In the genomic region with DNA sequence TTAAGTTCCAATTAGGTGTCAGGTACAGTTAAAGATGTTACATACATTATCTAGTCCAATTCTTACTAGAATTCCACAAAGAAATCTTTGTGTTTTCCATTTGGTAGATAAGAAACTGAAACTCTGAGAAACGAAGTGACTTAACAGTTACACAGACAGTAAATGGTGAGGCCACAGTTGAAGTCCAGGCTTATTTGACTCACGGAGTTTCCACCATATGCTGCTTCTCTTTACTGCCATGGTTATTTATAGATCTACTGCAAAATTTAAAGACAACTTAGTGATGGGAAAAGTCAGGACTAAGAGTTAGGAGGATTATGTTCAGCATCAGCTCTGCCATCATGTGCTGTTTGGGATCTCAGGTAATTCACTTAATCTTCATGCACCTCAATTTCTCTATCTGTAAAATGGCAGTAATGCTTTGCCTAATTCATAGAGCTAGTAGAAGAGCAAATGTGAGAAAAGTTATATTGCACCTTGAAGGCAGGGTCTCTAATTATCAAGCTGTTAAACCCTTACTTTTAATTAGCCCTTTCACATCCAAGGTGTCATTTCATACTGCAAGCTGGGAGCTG, we compare ENCODE assay signal across 15 cellular contexts. TPM values are rescaled to one million over a fixed set of nuclear protein-coding genes. Genes with fewer than 3 reads are reported as not detected.
DNase-seq lines count a peak whose midpoint lies in the region; ATAC-seq and TF ChIP-seq lines count a peak whose summit lies in the region.
"Had no signal": no experiment of that assay in that cellular context is flagged by ENCODE, and none has a peak within 500 bp of the region (broad histone marks: within the 10 kb centered on the region; RNA-seq: fewer than 3 reads in every experiment).

No MANE protein-coding gene starts in this region.

- H3K27me3 Mint-ChIP-seq in activated T-helper 1 cell treated with anti-CD3 and anti-CD28 coated beads, Interleukin-12 subunit alpha, Interleukin-12 subunit beta, Interleukin-2, Interleukin-4 antibody, amounts not matched to agents 30 ng/mL and 10 ng/mL and 1 ng/mL, durations not matched to agents 14 hours and 24 hours and 36 hours (ENCODE audit: insufficient read depth), result no peaks in the 10 kb centered on the region

- peaks cover 30% of the 10 kb centered on the region for H3K9me3 Mint-ChIP-seq in activated T-helper 1 cell treated with anti-CD3 and anti-CD28 coated beads, Interleukin-12 subunit alpha, Interleukin-12 subunit beta, Interleukin-2, Interleukin-4 antibody, amounts not matched to agents 30 ng/mL and 10 ng/mL and 1 ng/mL, durations not matched to agents 14 hours and 24 hours and 36 hours

- peaks cover 16% of the 10 kb centered on the region for H3K36me3 Mint-ChIP-seq in activated T-helper 1 cell treated with anti-CD3 and anti-CD28 coated beads, Interleukin-12 subunit alpha, Interleukin-12 subunit beta, Interleukin-2, Interleukin-4 antibody, amounts not matched to agents 30 ng/mL and 10 ng/mL and 1 ng/mL, durations not matched to agents 14 hours and 24 hours and 36 hours (ENCODE audit: low read depth)

- H3K4me1 Mint-ChIP-seq in activated T-helper 1 cell treated with anti-CD3 and anti-CD28 coated beads, Interleukin-12 subunit alpha, Interleukin-12 subunit beta, Interleukin-2, Interleukin-4 antibody, amounts not matched to agents 30 ng/mL and 10 ng/mL and 1 ng/mL, durations not matched to agents 14 hours and 24 hours and 36 hours (ENCODE audit: low read depth), result peaks cover 60% of the 10 kb centered on the region

- DNase-seq in GM12865 (ENCODE audit: low read depth), result peak; percentile 48
- DNase-seq in activated T-helper 1 cell treated with anti-CD3 and anti-CD28 coated beads, Interleukin-12 subunit alpha, Interleukin-12 subunit beta, Interleukin-2, Interleukin-4 antibody, amounts not matched to agents 30 ng/mL and 10 ng/mL and 1 ng/mL, durations not matched to agents 14 hours and 24 hours and 36 hours (ENCODE audit: low spot score), result no peak
- DNase-seq: activated gamma-delta T cell, colonic mucosa, COR-L47, foreskin keratinocyte, midbrain, NCI-H1694 treated with DMSO at 0.1 percent for 48 hours, NCI-H446 had no signal

- no peak for TF ChIP-seq CTCF in GM12865 (IDR thresholded peaks at IDR 0.05; ENCODE audit: insufficient read depth, low read depth, low read length, missing control alignments)

- H3K4me3 Mint-ChIP-seq in activated T-helper 1 cell treated with anti-CD3 and anti-CD28 coated beads, Interleukin-12 subunit alpha, Interleukin-12 subunit beta, Interleukin-2, Interleukin-4 antibody, amounts not matched to agents 30 ng/mL and 10 ng/mL and 1 ng/mL, durations not matched to agents 14 hours and 24 hours and 36 hours, result peak overlapping the region; percentile 67

- H3K27ac Mint-ChIP-seq in activated T-helper 1 cell treated with anti-CD3 and anti-CD28 coated beads, Interleukin-12 subunit alpha, Interleukin-12 subunit beta, Interleukin-2, Interleukin-4 antibody, amounts not matched to agents 30 ng/mL and 10 ng/mL and 1 ng/mL, durations not matched to agents 14 hours and 24 hours and 36 hours, result peak overlapping the region; percentile 89

- no peak overlapping the region for H3K4me3 ChIP-seq in GM12865 (ENCODE audit: low read depth, low read length)
- H3K4me3 ChIP-seq: colonic mucosa had no signal

- intact Hi-C loops in activated T-helper 1 cell treated with anti-CD3 and anti-CD28 coated beads, Interleukin-12 subunit alpha, Interleukin-12 subunit beta, Interleukin-2, Interleukin-4 antibody, amounts not matched to agents 30 ng/mL and 10 ng/mL and 1 ng/mL, durations not matched to agents 14 hours and 24 hours and 36 hours (cut with micrococcal nuclease), result loop anchor here (1.0 to 5.0 kb wide), 5 partner anchors 18 to 165 kb away; no protein-coding TSS in a partner anchor

- peak; percentile 67 for ATAC-seq in GM18868 (IDR thresholded peaks at IDR 0.05; ENCODE audit: unreplicated experiment)
- ATAC-seq in HG03439 (IDR thresholded peaks at IDR 0.05; ENCODE audit: unreplicated experiment), result peak; percentile 49
- no peak for ATAC-seq in GM21529 (IDR thresholded peaks at IDR 0.05; ENCODE audit: unreplicated experiment)
- no peak for ATAC-seq in GM21423 (IDR thresholded peaks at IDR 0.05; ENCODE audit: unreplicated experiment)
- no peak for ATAC-seq in HG02588 (IDR thresholded peaks at IDR 0.05; ENCODE audit: unreplicated experiment)
- ATAC-seq: foreskin keratinocyte had no signal

RNA-seq across cellular contexts. Expression of a gene that starts 26.2 kb away (rescaled TPM):
- 115 and 119 TPM in 2 replicates for total RNA-seq in activated T-helper 1 cell treated with anti-CD3 and anti-CD28 coated beads, Interleukin-12 subunit alpha, Interleukin-12 subunit beta, Interleukin-2, Interleukin-4 antibody, amounts not matched to agents 30 ng/mL and 10 ng/mL and 1 ng/mL, durations not matched to agents 14 hours and 24 hours and 36 hours
- total RNA-seq: foreskin keratinocyte, SK-MEL-5 had no signal

Comparison
In these comparisons a context has a peak if more than half of its experiments do, and no peak if none do; other contexts are left out.
1. ATAC-seq: peak in GM18868 (single experiment) and HG03439 (single experiment); none in GM21529 (single experiment), GM21423 (single experiment) and HG02588 (single experiment).